In genomic region chr10:62454696-62455451, GRCh38 we compare ENCODE assay signal across 11 cellular contexts.
A peak's percentile ranks its signal among the peaks of the same experiment; 100 is the strongest.
DNase-seq lines count a peak whose midpoint lies in the region; ATAC-seq and TF ChIP-seq lines count a peak whose summit lies in the region.
"Had no signal": no experiment of that assay in that cellular context is flagged by ENCODE, and none has a peak within 500 bp of the region (broad histone marks: within the 10 kb centered on the region; RNA-seq: fewer than 3 reads in every experiment).

No MANE protein-coding gene starts in this region.

- no peak for DNase-seq in SK-N-SH
- peak in 2 of 4 donors; percentile 8 to 28 for DNase-seq in body of pancreas
- DNase-seq in iPS-NIHi11 (ENCODE audit: low spot score) = peak; percentile 20
- DNase-seq in upper lobe of right lung = no peak
- no peak for DNase-seq in activated T-cell treated with anti-CD3 and anti-CD28 coated beads, Interleukin-2, amount 50 U/mL, for 24 hours
- no peak for DNase-seq in HK-2 (ENCODE audit: unreplicated experiment)

- TF ChIP-seq POLR2A in body of pancreas (IDR thresholded peaks at IDR 0.05) = no peak

- H3K4me3 Mint-ChIP-seq in activated T-cell treated with anti-CD3 and anti-CD28 coated beads, Interleukin-2, amount 50 U/mL, for 24 hours = no peak overlapping the region
- H3K4me3 Mint-ChIP-seq: T-helper 2 cell treated with Interferon-gamma antibody and Interleukin-4, amounts not matched to agents 5 μg/mL and 100 μg/mL, for 36 hours had no signal

- peaks cover 3% of the 10 kb centered on the region for H3K27me3 Mint-ChIP-seq in activated T-cell treated with anti-CD3 and anti-CD28 coated beads, Interleukin-2, amount 50 U/mL, for 24 hours

- H3K4me1 ChIP-seq in SK-N-SH (ENCODE audit: control insufficient read depth in 1 of 2, insufficient read depth in 2 of 2, low read depth in 1 of 2, low read length in 1 of 2) (peaks cover 0 to 2% of the 10 kb centered on the region in 2 experiments; a peak in 2 of 4 replicates), body of pancreas (no peaks in the 10 kb centered on the region), upper lobe of right lung (peaks cover 23% of the 10 kb centered on the region)

- H3K27ac ChIP-seq in SK-N-SH (ENCODE audit: low read depth in 2 of 2, low read length in 1 of 2) (no peak overlapping the region; a peak in 1 of 4 replicates), body of pancreas (no peak overlapping the region), upper lobe of right lung (no peak overlapping the region)
- H3K27ac ChIP-seq: thyroid gland had no signal

- no peaks in the 10 kb centered on the region for H3K27me3 ChIP-seq in SK-N-SH (ENCODE audit: insufficient read depth)
- H3K27me3 ChIP-seq in body of pancreas = no peaks in the 10 kb centered on the region
- H3K27me3 ChIP-seq in upper lobe of right lung = no peaks in the 10 kb centered on the region
- H3K27me3 ChIP-seq: thyroid gland had no signal

- ATAC-seq in SK-N-SH treated with all-trans-retinoic acid at 6 μM for 48 hours = 0 out of 3 replicates have a peak, but pooled peaks have one; percentile 38
- peak; percentile 52 for ATAC-seq in body of pancreas
- ATAC-seq in upper lobe of right lung = peak; percentile 85
- no peak for ATAC-seq in HG02763 (IDR thresholded peaks at IDR 0.05; ENCODE audit: unreplicated experiment)
- ATAC-seq: mucosa of descending colon had no signal

- H3K9me3 ChIP-seq in SK-N-SH = no peaks in the 10 kb centered on the region
- no peaks in the 10 kb centered on the region for H3K9me3 ChIP-seq in body of pancreas
- H3K9me3 ChIP-seq in upper lobe of right lung = no peaks in the 10 kb centered on the region
- H3K9me3 ChIP-seq: mucosa of descending colon, thyroid gland had no signal

- CTCF ChIA-PET in SK-N-SH (lab: Yijun Ruan, JAX) = interaction anchor here (0.6 to 1.7 kb wide), 2 partner anchors 17 to 21 kb away, joined by 3 to 7 read pairs; no protein-coding TSS in a partner anchor

- no peak for TF ChIP-seq EP300 in SK-N-SH (IDR thresholded peaks at IDR 0.05; ENCODE audit: borderline replicate concordance in 1 of 2, low read depth in 1 of 2, low read length in 1 of 2)

- no peaks in the 10 kb centered on the region for H4K20me1 ChIP-seq in SK-N-SH (ENCODE audit: insufficient read depth)

- H3K4me2 ChIP-seq in SK-N-SH = no peak overlapping the region

- 56% methylated on average over 3 of the region's 3 CpGs for WGBS in SK-N-SH (ENCODE audit: low lambda C conversion rate)
- 45 to 52% methylated on average over 3 of the region's 3 CpGs for WGBS in body of pancreas, 2 donors

- no peak for TF ChIP-seq RAD21 in SK-N-SH (IDR thresholded peaks at IDR 0.05; ENCODE audit: low read length)

- no peak overlapping the region for H3K9ac ChIP-seq in SK-N-SH

- H3K79me2 ChIP-seq in SK-N-SH (ENCODE audit: insufficient read depth) = no peaks in the 10 kb centered on the region

- H3K36me3 ChIP-seq in SK-N-SH (replicated peaks in 1 of 2; ENCODE audit: control insufficient read depth in 1 of 2, insufficient read depth in 2 of 2, low read length in 1 of 2) (no peaks in the 10 kb centered on the region), body of pancreas (replicated peaks in 1 of 2; ENCODE audit: insufficient read depth in 1 of 2, low read depth in 2 of 2) (no peaks in the 10 kb centered on the region), upper lobe of right lung (no peaks in the 10 kb centered on the region)
- H3K36me3 ChIP-seq: thyroid gland had no signal

- TF ChIP-seq CTCF in SK-N-SH (IDR thresholded peaks at IDR 0.05) = no peak
- no peak for TF ChIP-seq CTCF in body of pancreas (IDR thresholded peaks at IDR 0.05)
- no peak for TF ChIP-seq CTCF in upper lobe of right lung (IDR thresholded peaks at IDR 0.05)

- H3K4me1 Mint-ChIP-seq in activated T-cell treated with anti-CD3 and anti-CD28 coated beads, Interleukin-2, amount 50 U/mL, for 24 hours (ENCODE audit: low read depth) = peaks cover 14% of the 10 kb centered on the region

- H3F3A ChIP-seq in SK-N-SH (replicated peaks; ENCODE audit: insufficient read depth) = no peaks in the 10 kb centered on the region

- H2AFZ ChIP-seq in SK-N-SH (ENCODE audit: low read depth) = no peak overlapping the region

- H3K4me3 ChIP-seq in SK-N-SH (ENCODE audit: low read depth in 2 of 2, low read length in 1 of 2) = no peak overlapping the region
- no peak overlapping the region for H3K4me3 ChIP-seq in body of pancreas
- no peak overlapping the region for H3K4me3 ChIP-seq in upper lobe of right lung
- H3K4me3 ChIP-seq: mucosa of descending colon, thyroid gland had no signal

- H3K9me3 Mint-ChIP-seq in activated T-cell treated with anti-CD3 and anti-CD28 coated beads, Interleukin-2, amount 50 U/mL, for 24 hours = no peaks in the 10 kb centered on the region

- no peak overlapping the region for H3K27ac Mint-ChIP-seq in activated T-cell treated with anti-CD3 and anti-CD28 coated beads, Interleukin-2, amount 50 U/mL, for 24 hours
- H3K27ac Mint-ChIP-seq: T-helper 2 cell treated with Interferon-gamma antibody and Interleukin-4, amounts not matched to agents 5 μg/mL and 100 μg/mL, for 36 hours had no signal

- POLR2A ChIA-PET in SK-N-SH (lab: Yijun Ruan, JAX) = no interaction called here

- intact Hi-C loops in body of pancreas (cut with DNase I) = no loop called here
- intact Hi-C loops in upper lobe of right lung (cut with DNase I) = no loop called here

- no peaks in the 10 kb centered on the region for H3K9me2 ChIP-seq in SK-N-SH

- H3K36me3 Mint-ChIP-seq in activated T-cell treated with anti-CD3 and anti-CD28 coated beads, Interleukin-2, amount 50 U/mL, for 24 hours (ENCODE audit: low read depth) = no peaks in the 10 kb centered on the region

TF ChIP-seq in SK-N-SH treated with all-trans-retinoic acid at 6 μM for 48 hours, 23 proteins besides CTCF, POLR2A, EP300 and RAD21:
- TF ChIP-seq PATZ1 (CRISPR knock-in tag; IDR thresholded peaks at IDR 0.05; ENCODE audit: borderline replicate concordance) (no peak), ARNTL (CRISPR knock-in tag; IDR thresholded peaks at IDR 0.05; ENCODE audit: borderline replicate concordance, low read depth) (no peak), ZFP3 (CRISPR knock-in tag; IDR thresholded peaks at IDR 0.05) (no peak), ISL1 (CRISPR knock-in tag; IDR thresholded peaks at IDR 0.05) (no peak), TOX (CRISPR knock-in tag; IDR thresholded peaks at IDR 0.05; ENCODE audit: borderline replicate concordance) (no peak)

TF ChIP-seq in SK-N-SH, 30 proteins besides CTCF, POLR2A, EP300 and RAD21:
- no peak for TF ChIP-seq ZBTB33 (IDR thresholded peaks at IDR 0.05; ENCODE audit: borderline replicate concordance, low read depth)
- TF ChIP-seq JUND (IDR thresholded peaks at IDR 0.05) = no peak
